Comparison of ENCODE assay signal across 8 cellular contexts in the genomic region with DNA sequence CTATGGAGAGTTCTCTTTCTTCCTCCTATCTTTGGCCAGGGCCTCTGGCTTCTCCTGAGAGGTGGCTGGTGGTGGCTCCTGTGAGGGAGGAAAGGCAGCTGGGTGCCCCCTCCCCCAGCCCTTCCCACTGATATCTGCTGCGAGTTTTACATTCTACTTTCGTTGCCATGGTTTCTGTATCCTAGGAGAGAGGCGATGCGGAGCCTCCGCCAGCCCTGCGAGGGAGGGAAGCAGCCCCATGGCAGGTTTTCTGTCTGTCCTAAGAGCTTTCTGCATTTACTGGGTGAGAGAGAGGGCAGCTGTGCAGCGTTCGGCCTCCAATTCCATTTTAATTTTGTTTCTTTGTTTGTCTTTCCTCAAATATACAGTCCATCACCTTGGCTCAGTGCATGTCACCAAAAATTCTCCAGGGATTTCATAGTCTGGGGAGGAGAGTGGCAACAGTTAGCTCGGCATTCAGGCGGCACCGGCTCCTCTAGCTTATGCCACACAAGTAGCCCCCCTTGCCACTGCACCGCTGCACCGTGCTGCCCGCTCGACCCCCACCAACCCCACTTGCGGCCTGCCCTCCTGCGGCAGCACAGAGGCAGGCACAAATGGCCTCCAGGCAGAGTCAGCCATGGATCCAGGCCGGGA. TPM values are rescaled to one million over a fixed set of nuclear protein-coding genes. Genes with fewer than 3 reads are reported as not detected.
A peak's percentile ranks its signal among the peaks of the same experiment; 100 is the strongest.
DNase-seq lines count a peak whose midpoint lies in the region; ATAC-seq and TF ChIP-seq lines count a peak whose summit lies in the region.

No MANE protein-coding gene starts in this region.

- peak; percentile 73 for DNase-seq in HK-2 (ENCODE audit: unreplicated experiment)
- peak in 2 of 3 donors; percentile 50 to 63 for DNase-seq in Peyer's patch
- DNase-seq in epithelial cell of prostate (ENCODE audit: low read depth, low spot score), result no peak
- DNase-seq in nucleus accumbens (lab: John Stamatoyannopoulos, UW), result peak in 38 of 56 donors; percentile 27 to 88 (median 64)

- TF ChIP-seq CTCF in Peyer's patch (IDR thresholded peaks at IDR 0.05), result no peak

- peaks cover 27 to 50% (median 44%) of the 10 kb centered on the region in 11 experiments for H3K36me3 ChIP-seq in BLaER1 treated with 17β-estradiol and CSF1 and Interleukin-3, amounts not matched to agents 10 nM and 100 nM
- peaks cover 0 to 58% (median 0%) of the 10 kb centered on the region in 3 donors for H3K36me3 ChIP-seq in Peyer's patch

- H3K4me2 ChIP-seq in BLaER1 treated with 17β-estradiol and CSF1 and Interleukin-3, amounts not matched to agents 10 nM and 100 nM, result peak overlapping the region; percentile 86 to 98 (median 96)

- no peak for ATAC-seq in HG03045 (IDR thresholded peaks at IDR 0.05; ENCODE audit: unreplicated experiment)
- ATAC-seq in HG02870 (IDR thresholded peaks at IDR 0.05; ENCODE audit: unreplicated experiment), result no peak
- ATAC-seq in GM18517 (IDR thresholded peaks at IDR 0.05; ENCODE audit: unreplicated experiment), result no peak

- TF ChIP-seq POLR2A in Peyer's patch (IDR thresholded peaks at IDR 0.05), result no peak

- no peaks in the 10 kb centered on the region for H3K9me3 ChIP-seq in BLaER1 treated with 17β-estradiol and CSF1 and Interleukin-3, amounts not matched to agents 10 nM and 100 nM (replicated peaks in 1 of 11)
- H3K9me3 ChIP-seq in Peyer's patch, result no peaks in the 10 kb centered on the region

- peak overlapping the region; percentile 51 to 89 (median 79); a peak in 21 of 22 replicates for H3K9ac ChIP-seq in BLaER1 treated with 17β-estradiol and CSF1 and Interleukin-3, amounts not matched to agents 10 nM and 100 nM

- H3K4me1 ChIP-seq in BLaER1 treated with 17β-estradiol and CSF1 and Interleukin-3, amounts not matched to agents 10 nM and 100 nM, result peaks cover 80 to 94% (median 83%) of the 10 kb centered on the region in 10 experiments
- H3K4me1 ChIP-seq in Peyer's patch, result peaks cover 9 to 64% (median 54%) of the 10 kb centered on the region in 4 donors

- no peaks in the 10 kb centered on the region for H3K27me3 ChIP-seq in BLaER1 treated with 17β-estradiol and CSF1 and Interleukin-3, amounts not matched to agents 10 nM and 100 nM
- H3K27me3 ChIP-seq in Peyer's patch, result no peaks in the 10 kb centered on the region

- H3K4me3 ChIP-seq in BLaER1 treated with 17β-estradiol and CSF1 and Interleukin-3, amounts not matched to agents 10 nM and 100 nM, result peak overlapping the region in 8 of 10 experiments; percentile 28 to 62 (median 48); a peak in 12 of 20 replicates
- peak overlapping the region in 1 of 4 donors; percentile 30 for H3K4me3 ChIP-seq in Peyer's patch

- peaks cover 0 to 4% (median 0%) of the 10 kb centered on the region in 11 experiments; a peak in 1 of 22 replicates for H4K20me1 ChIP-seq in BLaER1 treated with 17β-estradiol and CSF1 and Interleukin-3, amounts not matched to agents 10 nM and 100 nM

- peak overlapping the region; percentile 23 to 98 (median 95); a peak in 21 of 22 replicates for H3K27ac ChIP-seq in BLaER1 treated with 17β-estradiol and CSF1 and Interleukin-3, amounts not matched to agents 10 nM and 100 nM
- H3K27ac ChIP-seq in Peyer's patch (peak overlapping the region; percentile 89 to 94 (median 91)), epithelial cell of prostate (peak overlapping the region; percentile 100)

RNA-seq across cellular contexts. Expression of gene DNAJB12, which starts 20.4 kb away (rescaled TPM):
- total RNA-seq in Peyer's patch, result 10 to 100 TPM; 33.0 to 54.1 (median 47.2) TPM
